In the genomic region with DNA sequence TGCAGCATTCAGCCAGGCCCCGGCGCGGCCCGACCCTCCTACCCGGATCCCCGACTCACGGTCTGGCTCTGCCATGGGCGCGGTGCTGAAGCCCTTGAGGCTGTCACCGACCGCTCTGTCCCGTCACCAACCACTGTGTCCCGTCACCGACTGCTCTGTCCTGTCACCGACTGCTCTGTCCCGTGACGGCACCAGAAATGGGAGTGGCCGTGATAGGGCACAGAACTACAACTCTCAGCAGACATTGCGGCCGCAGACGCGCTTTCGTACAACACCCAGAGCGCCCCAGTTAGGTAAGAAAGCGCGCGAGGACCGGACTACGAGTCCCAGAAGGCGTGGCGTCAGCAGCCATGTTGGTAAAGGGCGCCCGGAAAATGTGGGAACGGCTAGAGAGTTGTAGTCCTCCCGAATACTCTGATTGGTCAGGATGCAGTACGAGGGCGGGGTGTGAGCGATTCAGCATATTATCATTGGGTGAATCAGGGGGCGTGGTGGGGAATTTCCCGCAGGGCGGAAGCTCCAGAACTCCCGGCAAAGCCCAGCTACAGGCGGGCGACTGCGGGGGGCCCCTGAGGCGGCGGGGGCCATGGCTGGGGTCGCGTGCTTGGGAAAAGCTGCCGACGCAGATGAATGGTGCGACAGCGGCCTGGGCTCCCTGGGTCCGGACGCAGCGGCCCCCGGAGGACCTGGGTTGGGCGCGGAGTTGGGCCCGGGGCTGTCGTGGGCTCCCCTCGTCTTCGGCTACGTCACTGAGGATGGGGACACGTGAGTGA, we compare ENCODE assay signal across 8 cellular contexts. TPM values are rescaled to one million over a fixed set of nuclear protein-coding genes. Genes with fewer than 3 reads are reported as not detected.
A peak's percentile ranks its signal among the peaks of the same experiment; 100 is the strongest.
DNase-seq lines count a peak whose midpoint lies in the region; ATAC-seq and TF ChIP-seq lines count a peak whose summit lies in the region.

Gene NFKBIB (plus strand): TSS at position 523 of the 773 bp plus-strand sequence. CDS start 64 bp downstream, at position 587.
Gene SIRT2 (minus strand): TSS at position 172 of the 773 bp plus-strand sequence. CDS start 97 bp downstream, at position 75.

- peaks cover 18% of the 10 kb centered on the region for H3K36me3 Mint-ChIP-seq in activated naive CD8-positive, alpha-beta T cell treated with anti-CD3 and anti-CD28 coated beads, Interleukin-2, amount 10 ng/mL, durations not matched to agents 7 days and 5 days
- no peaks in the 10 kb centered on the region for H3K36me3 Mint-ChIP-seq in osteocyte (ENCODE audit: unreplicated experiment)

- H3K4me1 Mint-ChIP-seq in activated naive CD8-positive, alpha-beta T cell treated with anti-CD3 and anti-CD28 coated beads, Interleukin-2, amount 10 ng/mL, durations not matched to agents 7 days and 5 days = peaks cover 32% of the 10 kb centered on the region
- H3K4me1 Mint-ChIP-seq in osteocyte (ENCODE audit: unreplicated experiment) = peaks cover 28% of the 10 kb centered on the region

- H3K9me3 Mint-ChIP-seq in activated naive CD8-positive, alpha-beta T cell treated with anti-CD3 and anti-CD28 coated beads, Interleukin-2, amount 10 ng/mL, durations not matched to agents 7 days and 5 days = no peaks in the 10 kb centered on the region
- H3K9me3 Mint-ChIP-seq in osteocyte (ENCODE audit: unreplicated experiment) = no peaks in the 10 kb centered on the region

- H3K4me2 ChIP-seq in SU-DHL-6 (ENCODE audit: low read depth, low read length, poor library complexity, severe bottlenecking) = peak within 1 kb of the TSS; percentile 92

- peak within 1 kb of the TSS; percentile 67 for H2AFZ ChIP-seq in SU-DHL-6 (ENCODE audit: low read depth, low read length, severe bottlenecking)

- peaks cover 6% of the 10 kb centered on the region for H3K4me1 ChIP-seq in thymus (ENCODE audit: control insufficient read depth, insufficient read depth, low read length)

- intact Hi-C loops in head of caudate nucleus (cut with DNase I) = loop anchor here (5.0 kb wide), 1 partner anchor 52 kb away; the partner anchor contains the start of gene HNRNPL

- TF ChIP-seq CTCF in SU-DHL-6 (IDR thresholded peaks at IDR 0.05; ENCODE audit: insufficient read depth, low read length, poor library complexity, severe bottlenecking) (no peak), osteocyte (IDR thresholded peaks at IDR 0.05) (no peak)

- DNase-seq in NCI-H128 (lab: John Stamatoyannopoulos, UW; ENCODE audit: unreplicated experiment) (peak; percentile 99), head of caudate nucleus (peak; percentile 97 to 100 (median 100)), osteocyte (ENCODE audit: extremely low spot score, unreplicated experiment) (peak; percentile 99)
- DNase-seq in activated naive CD8-positive, alpha-beta T cell treated with anti-CD3 and anti-CD28 coated beads, Interleukin-2, amount 10 ng/mL, durations not matched to agents 7 days and 5 days = peak; percentile 94

- no peaks in the 10 kb centered on the region for H3K9me2 ChIP-seq in SU-DHL-6 (replicated peaks; ENCODE audit: insufficient read depth, low read length)

- under 1% methylated on average over 65 of the region's 65 CpGs for WGBS in thymus

- H3F3A ChIP-seq in SU-DHL-6 (ENCODE audit: insufficient read depth) = no peaks in the 10 kb centered on the region; the same call in 1 of the 2 replicates

- peak within 1 kb of the TSS; percentile 96 for H3K27ac Mint-ChIP-seq in activated naive CD8-positive, alpha-beta T cell treated with anti-CD3 and anti-CD28 coated beads, Interleukin-2, amount 10 ng/mL, durations not matched to agents 7 days and 5 days
- peak within 1 kb of the TSS; percentile 92 for H3K27ac Mint-ChIP-seq in osteocyte (ENCODE audit: unreplicated experiment)

- H3K79me2 ChIP-seq in SU-DHL-6 (ENCODE audit: insufficient read depth, low read length) = peaks cover 31% of the 10 kb centered on the region

- peak within 1 kb of the TSS; percentile 71 for H3K9ac ChIP-seq in SU-DHL-6 (ENCODE audit: low read length)

- POLR2A ChIA-PET in activated naive CD8-positive, alpha-beta T cell treated with anti-CD3 and anti-CD28 coated beads, Interleukin-2, amount 10 ng/mL, durations not matched to agents 7 days and 5 days (lab: Charles Lee) = interaction anchor here (0.6 to 2.5 kb wide), 12 partner anchors 21 to 525 kb away, joined by 3 to 13 read pairs (median 5); partner anchors contain the start of genes ECH1, EIF3K, FAM98C and MAP4K1

- H3K9me3 ChIP-seq in SU-DHL-6 (ENCODE audit: insufficient read depth, low read length) = no peaks in the 10 kb centered on the region
- no peaks in the 10 kb centered on the region for H3K9me3 ChIP-seq in thymus (ENCODE audit: control insufficient read depth)

- H3K4me3 Mint-ChIP-seq in activated naive CD8-positive, alpha-beta T cell treated with anti-CD3 and anti-CD28 coated beads, Interleukin-2, amount 10 ng/mL, durations not matched to agents 7 days and 5 days = peak within 1 kb of the TSS; percentile 96
- peak within 1 kb of the TSS; percentile 97 for H3K4me3 Mint-ChIP-seq in osteocyte (ENCODE audit: unreplicated experiment)

- peak within 1 kb of the TSS; percentile 97 for H3K4me3 ChIP-seq in SU-DHL-6 (ENCODE audit: insufficient read depth, low read length, poor library complexity, severe bottlenecking)
- peak within 1 kb of the TSS; percentile 84 for H3K4me3 ChIP-seq in thymus (ENCODE audit: low read length)

- ATAC-seq in HG02678 (IDR thresholded peaks at IDR 0.05; ENCODE audit: unreplicated experiment) = peak; percentile 90
- peak; percentile 93 for ATAC-seq in activated naive CD8-positive, alpha-beta T cell treated with anti-CD3 and anti-CD28 coated beads, Interleukin-2, amount 10 ng/mL, durations not matched to agents 7 days and 5 days (ENCODE audit: low read depth)

- no peaks in the 10 kb centered on the region for H3K27me3 Mint-ChIP-seq in activated naive CD8-positive, alpha-beta T cell treated with anti-CD3 and anti-CD28 coated beads, Interleukin-2, amount 10 ng/mL, durations not matched to agents 7 days and 5 days
- no peaks in the 10 kb centered on the region for H3K27me3 Mint-ChIP-seq in osteocyte (ENCODE audit: unreplicated experiment)

- H3K36me3 ChIP-seq in SU-DHL-6 (ENCODE audit: low read length) = no peaks in the 10 kb centered on the region
- peaks cover 4% of the 10 kb centered on the region for H3K36me3 ChIP-seq in thymus (ENCODE audit: control insufficient read depth, insufficient read depth)

- H4K20me1 ChIP-seq in SU-DHL-6 (ENCODE audit: low read depth, low read length) = no peaks in the 10 kb centered on the region

- TF ChIP-seq POLR2A in GM10847 (IDR thresholded peaks at IDR 0.05; ENCODE audit: extremely low read depth, insufficient read length) = peak; percentile 58

- H3K27ac ChIP-seq in SU-DHL-6 (ENCODE audit: low read depth, low read length) = peak within 1 kb of the TSS; percentile 31; the same call in 1 of the 2 replicates
- peak within 1 kb of the TSS; percentile 78 for H3K27ac ChIP-seq in thymus (ENCODE audit: low read depth)

- H3K27me3 ChIP-seq in SU-DHL-6 (ENCODE audit: low read length) (no peaks in the 10 kb centered on the region), thymus (ENCODE audit: control insufficient read depth, insufficient read depth) (no peaks in the 10 kb centered on the region)

RNA-seq across cellular contexts. Expression of gene NFKBIB, which starts in this region (rescaled TPM):
- total RNA-seq in activated naive CD8-positive, alpha-beta T cell treated with anti-CD3 and anti-CD28 coated beads, Interleukin-2, amount 10 ng/mL, durations not matched to agents 7 days and 5 days = 10 to 100 TPM; 30.0 to 31.1 TPM
- total RNA-seq in osteocyte = 18.0 and 18.7 TPM in 2 replicates
- polyA plus RNA-seq in thymus = 23.6 TPM

RNA-seq across cellular contexts. Expression of gene SIRT2, which starts in this region (rescaled TPM):
- 10 to 100 TPM; 46.6 to 49.1 TPM for total RNA-seq in activated naive CD8-positive, alpha-beta T cell treated with anti-CD3 and anti-CD28 coated beads, Interleukin-2, amount 10 ng/mL, durations not matched to agents 7 days and 5 days
- total RNA-seq in osteocyte = 70.2 and 72.4 TPM in 2 replicates
- 38.3 TPM for polyA plus RNA-seq in thymus

Comparison
In these comparisons a context has a peak if more than half of its experiments do, and no peak if none do; other contexts are left out.
1. Peak in every context shown above with its lines: DNase-seq, ATAC-seq, H3K4me3 ChIP-seq and H3K27ac ChIP-seq.